8 cellular contexts compared by ENCODE assay signal in genomic region chr21:46229923-46230260, GRCh38. TPM values are rescaled to one million over a fixed set of nuclear protein-coding genes. Genes with fewer than 3 reads are reported as not detected.
DNase-seq lines count a peak whose midpoint lies in the region; ATAC-seq and TF ChIP-seq lines count a peak whose summit lies in the region.

No MANE protein-coding gene starts in this region.

- peak overlapping the region; percentile 51 for H3K4me2 ChIP-seq in H9 (ENCODE audit: insufficient read depth, insufficient read length, low read length)
- H3K4me2 ChIP-seq in SU-DHL-6 (ENCODE audit: low read depth, low read length, poor library complexity, severe bottlenecking) = peak overlapping the region; percentile 87

- H3K4me3 Mint-ChIP-seq in H9 = peak overlapping the region; percentile 87 to 93

- no peak overlapping the region for H2AK5ac ChIP-seq in H9 (ENCODE audit: insufficient read length, low read length)

- no peak overlapping the region for H2BK5ac ChIP-seq in H9 (ENCODE audit: insufficient read length, low read length)

- H3K23me2 ChIP-seq in H9 (ENCODE audit: insufficient read length, low read depth, low read length, poor library complexity, severe bottlenecking) = no peaks in the 10 kb centered on the region

- H3K9me2 ChIP-seq in SU-DHL-6 (replicated peaks; ENCODE audit: insufficient read depth, low read length) = no peaks in the 10 kb centered on the region

- no peak overlapping the region for H3K9ac ChIP-seq in H9 (ENCODE audit: extremely low read depth, insufficient read length, low read length)
- peak overlapping the region; percentile 92 for H3K9ac ChIP-seq in SU-DHL-6 (ENCODE audit: low read length)

- H3K36me3 Mint-ChIP-seq in H9 (ENCODE audit: insufficient read depth in 1 of 3, low read depth in 3 of 3) = peaks cover 72 to 85% (median 82%) of the 10 kb centered on the region in 3 experiments

- DNase-seq in H9 = no peak
- DNase-seq in fibroblast of mammary gland (ENCODE audit: low read depth) = no peak
- DNase-seq in mucosa of gallbladder (ENCODE audit: low spot score) = no peak
- DNase-seq in midbrain (lab: John Stamatoyannopoulos, UW) = no peak

- peaks cover 12% of the 10 kb centered on the region; the same call in 1 of the 2 replicates for H3F3A ChIP-seq in SU-DHL-6 (ENCODE audit: insufficient read depth)

- TF ChIP-seq CTCF in H9 (conservative IDR thresholded peaks at IDR 0.05) (no peak), SU-DHL-6 (IDR thresholded peaks at IDR 0.05; ENCODE audit: insufficient read depth, low read length, poor library complexity, severe bottlenecking) (no peak), fibroblast of mammary gland (conservative IDR thresholded peaks at IDR 0.05; ENCODE audit: control insufficient read depth, insufficient read depth, low read depth, low read length) (no peak)

- H2AFZ ChIP-seq in H9 (ENCODE audit: low read length) (no peak overlapping the region), SU-DHL-6 (ENCODE audit: low read depth, low read length, severe bottlenecking) (no peak overlapping the region)

- H3K36me3 ChIP-seq in SU-DHL-6 (ENCODE audit: low read length) = peaks cover 8% of the 10 kb centered on the region

- H3K14ac ChIP-seq in H9 (ENCODE audit: insufficient read depth, low read length) = no peak overlapping the region

- H4K5ac ChIP-seq in H9 (ENCODE audit: insufficient read length, low read depth, low read length) = no peak overlapping the region

- H4K20me1 ChIP-seq in H9 (ENCODE audit: control insufficient read depth, insufficient read depth, insufficient read length) = peaks cover 3% of the 10 kb centered on the region
- H4K20me1 ChIP-seq in SU-DHL-6 (ENCODE audit: low read depth, low read length) = no peaks in the 10 kb centered on the region

- peaks cover 7% of the 10 kb centered on the region for H3K9me3 ChIP-seq in H9 (ENCODE audit: control insufficient read depth, low read depth, low read length)
- H3K9me3 ChIP-seq in SU-DHL-6 (ENCODE audit: insufficient read depth, low read length) = no peaks in the 10 kb centered on the region

- no peak overlapping the region for H3K27ac Mint-ChIP-seq in H9

- H3K79me2 ChIP-seq in H9 (ENCODE audit: insufficient read depth, low read length) = peaks cover 12% of the 10 kb centered on the region
- H3K79me2 ChIP-seq in SU-DHL-6 (ENCODE audit: insufficient read depth, low read length) = peaks cover 62% of the 10 kb centered on the region

- H3K4me3 ChIP-seq in SU-DHL-6 (ENCODE audit: insufficient read depth, low read length, poor library complexity, severe bottlenecking) (peak overlapping the region; percentile 97), fibroblast of mammary gland (ENCODE audit: control insufficient read depth, low read depth, low read length) (peak overlapping the region; percentile 53), skin epidermis (peak overlapping the region in 5 of 7 experiments; percentile 73 to 99 (median 94))

- H2BK12ac ChIP-seq in H9 (ENCODE audit: insufficient read length, low read depth, low read length) = no peak overlapping the region

- no peak overlapping the region for H2BK20ac ChIP-seq in H9 (ENCODE audit: low read depth, low read length, poor library complexity, severe bottlenecking)

- H4K8ac ChIP-seq in H9 (replicated peaks; ENCODE audit: insufficient read length, low read depth, low read length) = no peak overlapping the region

- H3K9me3 Mint-ChIP-seq in H9 = peaks cover 50 to 57% of the 10 kb centered on the region in 2 experiments

- ATAC-seq in HG03378 (IDR thresholded peaks at IDR 0.05; ENCODE audit: unreplicated experiment) (no peak), HG03460 (IDR thresholded peaks at IDR 0.05; ENCODE audit: unreplicated experiment) (no peak)

- no peak overlapping the region for H3K56ac ChIP-seq in H9 (ENCODE audit: insufficient read length, low read depth, low read length)

- no peak overlapping the region for H3K23ac ChIP-seq in H9 (ENCODE audit: insufficient read length, low read depth, low read length)

- H3K27ac ChIP-seq in H9 (ENCODE audit: insufficient read length, low read depth, low read length) = no peak overlapping the region
- H3K27ac ChIP-seq in SU-DHL-6 (ENCODE audit: low read depth, low read length) = peak overlapping the region; percentile 64
- H3K27ac ChIP-seq in skin epidermis = peak overlapping the region in 9 of 21 experiments; percentile 37 to 93 (median 79)

- no peaks in the 10 kb centered on the region for H3K4me1 ChIP-seq in H9 (ENCODE audit: insufficient read depth, low read length)

- H3K27me3 ChIP-seq in H9 (ENCODE audit: insufficient read depth, low read length) (no peaks in the 10 kb centered on the region), SU-DHL-6 (ENCODE audit: low read length) (no peaks in the 10 kb centered on the region)

- H3K79me1 ChIP-seq in H9 (ENCODE audit: insufficient read depth, low read depth, low read length, poor library complexity, severe bottlenecking) = peaks cover 4% of the 10 kb centered on the region

- no CpG with 5 or more reads among the region's 6 CpGs for WGBS in H9 (ENCODE audit: extremely low coverage, insufficient read length, low lambda C conversion rate)

- no peak overlapping the region for H4K91ac ChIP-seq in H9 (ENCODE audit: insufficient read length, low read depth, low read length)

- no peak overlapping the region for H2BK15ac ChIP-seq in H9 (ENCODE audit: low read depth, low read length)

- no peak overlapping the region for H3T11ph ChIP-seq in H9 (ENCODE audit: low read length)

- no peak overlapping the region for H3K4ac ChIP-seq in H9 (ENCODE audit: low read depth, low read length)

- H2BK120ac ChIP-seq in H9 (ENCODE audit: low read depth, low read length, poor library complexity, severe bottlenecking) = no peak overlapping the region

- peaks cover 12% of the 10 kb centered on the region for H3K27me3 Mint-ChIP-seq in H9 (ENCODE audit: low read depth)

- H3K4me1 Mint-ChIP-seq in H9 = peaks cover 20 to 23% of the 10 kb centered on the region in 2 experiments

- H3K18ac ChIP-seq in H9 (ENCODE audit: insufficient read length, low read depth, low read length) = no peak overlapping the region

RNA-seq across cellular contexts. Expression of gene LSS, which starts 1.3 kb away (rescaled TPM):
- 68.7 and 69.2 TPM in 2 replicates for total RNA-seq in H9 (2021)
- 125 TPM for total RNA-seq in mucosa of gallbladder

RNA-seq across cellular contexts. Expression of gene SPATC1L, which starts 45.6 kb away (rescaled TPM):
- total RNA-seq in H9 (2021) = 32.8 and 36.0 TPM in 2 replicates
- 6.9 TPM for total RNA-seq in mucosa of gallbladder

RNA-seq across cellular contexts. Expression of gene MCM3AP, which starts 55.5 kb away (rescaled TPM):
- total RNA-seq in H9 (2021) = 113 and 124 TPM in 2 replicates
- 107 TPM for total RNA-seq in mucosa of gallbladder

RNA-seq across cellular contexts. Expression of gene YBEY, which starts 56.2 kb away (rescaled TPM):
- 26.2 and 26.5 TPM in 2 replicates for total RNA-seq in H9 (2021)
- 8.9 TPM for total RNA-seq in mucosa of gallbladder
